In the genomic region with DNA sequence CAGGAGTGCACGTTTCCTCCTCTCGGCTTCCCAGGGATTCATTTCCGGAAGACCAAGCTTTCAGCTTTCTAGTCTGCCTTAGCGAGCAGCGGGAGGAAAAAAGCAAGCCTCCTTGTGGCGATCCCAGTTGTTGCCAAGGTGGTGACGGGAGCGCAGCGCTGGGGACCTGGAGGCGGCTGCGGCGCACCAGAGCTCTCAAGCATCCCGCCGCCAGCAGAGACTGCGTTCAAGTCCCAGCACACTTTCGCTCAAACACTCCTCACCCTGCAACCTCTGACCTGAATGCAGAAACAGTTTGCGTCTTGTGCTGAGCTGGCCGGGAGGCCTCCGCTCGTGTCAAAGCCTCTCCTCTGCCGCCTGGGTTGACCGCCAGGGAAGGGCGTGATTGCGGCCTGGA, we compare ENCODE assay signal across 10 cellular contexts. TPM values are rescaled to one million over a fixed set of nuclear protein-coding genes. Genes with fewer than 3 reads are reported as not detected.
DNase-seq lines count a peak whose midpoint lies in the region; ATAC-seq, FAIRE-seq and TF ChIP-seq lines count a peak whose summit lies in the region.
"Had no signal": no experiment of that assay in that cellular context is flagged by ENCODE, and none has a peak within 500 bp of the region (broad histone marks: within the 10 kb centered on the region; RNA-seq: fewer than 3 reads in every experiment).

No MANE protein-coding gene starts in this region.

- H2BK12ac ChIP-seq in H1 (ENCODE audit: low read depth, low read length): no peak overlapping the region

- no peak overlapping the region for H3K4ac ChIP-seq in H1 (replicated peaks; ENCODE audit: insufficient read length, low read depth, low read length)

- H3K27me3 Mint-ChIP-seq in nephron (ENCODE audit: low read depth): peaks cover 100% of the 10 kb centered on the region

- ATAC-seq in HG03175 (IDR thresholded peaks at IDR 0.05; ENCODE audit: unreplicated experiment) (no peak), HG03280 (IDR thresholded peaks at IDR 0.05; ENCODE audit: unreplicated experiment) (no peak)

- H2BK120ac ChIP-seq in H1 (replicated peaks; ENCODE audit: low read depth, low read length): no peak overlapping the region

- H3K4me3 Mint-ChIP-seq in nephron: peak overlapping the region; percentile 47 to 74 (median 61)

- H4K91ac ChIP-seq in H1 (replicated peaks; ENCODE audit: insufficient read length, low read length): no peak overlapping the region

- no peak overlapping the region; the same call in 1 of the 2 replicates for H3K18ac ChIP-seq in H1 (ENCODE audit: extremely low read depth, low read length)

- peaks cover 0 to 4% (median 0%) of the 10 kb centered on the region in 4 experiments; a peak in 1 of 8 replicates for H3K36me3 ChIP-seq in H1 (ENCODE audit: control insufficient read depth in 2 of 4, insufficient read depth in 4 of 4, low read length in 3 of 4)

- 0 out of 3 replicates have a peak, but pooled peaks of 1 of the 2 experiments have one; percentile 12 for TF ChIP-seq EP300 in H1 (IDR thresholded peaks at IDR 0.05; ENCODE audit: borderline replicate concordance in 1 of 2, low read depth in 2 of 2, low read length in 2 of 2)

- H3K4me1 ChIP-seq in H1 (replicated peaks in 1 of 4; ENCODE audit: control insufficient read depth in 3 of 4, insufficient read depth in 4 of 4, low read length in 3 of 4): peaks cover 8 to 42% (median 29%) of the 10 kb centered on the region in 4 experiments

- peak overlapping the region; percentile 29 to 65 (median 54) for H3K4me3 ChIP-seq in H1 (ENCODE audit: extremely low read depth in 1 of 4, insufficient read depth in 2 of 4, low read depth in 3 of 4, low read length in 4 of 4)

- H3K79me1 ChIP-seq in H1 (ENCODE audit: low read depth, low read length): no peaks in the 10 kb centered on the region

- H3K79me2 ChIP-seq in H1 (ENCODE audit: control insufficient read depth in 1 of 2, insufficient read depth in 2 of 2, low read length in 2 of 2): no peaks in the 10 kb centered on the region

- peak overlapping the region; percentile 61 for H2AFZ ChIP-seq in H1 (ENCODE audit: low read length)

- no peak overlapping the region for H4K8ac ChIP-seq in H1 (ENCODE audit: extremely low read depth, insufficient read depth, low read length)

- H2BK20ac ChIP-seq in H1 (ENCODE audit: low read length): no peak overlapping the region

- no peak overlapping the region for H4K5ac ChIP-seq in H1 (ENCODE audit: insufficient read length, low read depth, low read length)

- H3K23ac ChIP-seq in H1 (ENCODE audit: insufficient read length): no peak overlapping the region

- TF ChIP-seq CTCF in H1 (IDR thresholded peaks at IDR 0.05; ENCODE audit: control extremely low read depth in 1 of 3, insufficient read depth in 1 of 3, low read depth in 1 of 3, low read length in 3 of 3): peak in 2 of 3 experiments; percentile 51 to 54; a peak in 3 of 4 replicates
- TF ChIP-seq CTCF in nephron (IDR thresholded peaks at IDR 0.05; ENCODE audit: unreplicated experiment in 3 of 3): peak; percentile 19 to 48 (median 31)

- no peak for TF ChIP-seq POLR2A in H1 (IDR thresholded peaks at IDR 0.05; ENCODE audit: control extremely low read depth in 1 of 2, low read depth in 2 of 2, low read length in 2 of 2)

- DNase-seq in EH (ENCODE audit: low read depth) (peak; percentile 43), NCI-H1930 (lab: John Stamatoyannopoulos, UW) (peak; percentile 38 to 40), H1 (ENCODE audit: low read depth in 1 of 2, low spot score in 2 of 2) (peak in 1 of 2 experiments; percentile 80)
- no peak for DNase-seq in activated CD8-positive, alpha-beta memory T cell treated with anti-CD3 and anti-CD28 coated beads for 24 hours
- DNase-seq in activated CD4-positive, alpha-beta T cell treated with anti-CD3 and anti-CD28 coated beads for 1 hour: no peak
- DNase-seq: NCI-H2029 had no signal

- H3K27ac Mint-ChIP-seq in nephron: no peak overlapping the region

- H3K4me2 ChIP-seq in H1 (ENCODE audit: insufficient read depth in 1 of 2, low read depth in 2 of 2, low read length in 2 of 2): peak overlapping the region; percentile 77 to 81

- H3K36me3 Mint-ChIP-seq in nephron (ENCODE audit: low read depth): no peaks in the 10 kb centered on the region

- POLR2A ChIA-PET in H1 (lab: Charles Lee; ENCODE audit: partially characterized antibody): interaction anchor here (1.0 to 2.1 kb wide), 2 partner anchors 10 to 172 kb away, joined by 3 to 6 read pairs; a partner anchor contains a TSS

- no peak overlapping the region for H3K27ac ChIP-seq in H1 (ENCODE audit: low read depth, low read length)

- 2% methylated on average over 21 of the region's 24 CpGs; no CpG with 5 or more reads in 1 of the 2 experiments for WGBS in H1 (ENCODE audit: extremely low coverage in 1 of 2, insufficient coverage in 1 of 2, insufficient read length in 1 of 2, insufficient replicate concordance in 2 of 2, low coverage in 1 of 2, low lambda C conversion rate in 2 of 2, missing lambda C conversion rate in 1 of 2), 2 experiments

- H2BK5ac ChIP-seq in H1 (ENCODE audit: low read depth, low read length): no peak overlapping the region

- CTCF ChIA-PET in H1 (lab: Charles Lee; ENCODE audit: partially characterized antibody): interaction anchor here (0.6 to 23.4 kb wide), 19 partner anchors 10 to 424 kb away, joined by 3 to 345 read pairs (median 5); no protein-coding TSS in a partner anchor

- H3K56ac ChIP-seq in H1 (replicated peaks; ENCODE audit: insufficient read length, low read depth, low read length): no peak overlapping the region

- peaks cover 8% of the 10 kb centered on the region; the same call in 1 of the 2 replicates for H3K23me2 ChIP-seq in H1 (ENCODE audit: low read depth, low read length)

- peaks cover 80 to 92% (median 89%) of the 10 kb centered on the region in 4 experiments for H3K27me3 ChIP-seq in H1 (replicated peaks in 1 of 4; ENCODE audit: control insufficient read depth in 3 of 4, extremely low read depth in 1 of 4, insufficient read depth in 3 of 4, low read length in 3 of 4)

- no peaks in the 10 kb centered on the region for H3K9me3 ChIP-seq in H1 (ENCODE audit: insufficient read depth in 2 of 2, low read depth in 1 of 2, low read length in 1 of 2)

- FAIRE-seq in H1 (lab: Jason Lieb, UNC): no peak

- TF ChIP-seq RAD21 in H1 (IDR thresholded peaks at IDR 0.05 in 1 of 2, conservative IDR thresholded peaks at IDR 0.05 in 1 of 2; ENCODE audit: low read depth in 2 of 2, low read length in 2 of 2): peak; percentile 18 to 43; a peak in 2 of 4 replicates

- H3K9ac ChIP-seq in H1 (replicated peaks in 1 of 4; ENCODE audit: extremely low read depth in 1 of 4, low read depth in 3 of 4, low read length in 3 of 4): no peak overlapping the region

- peaks cover 6% of the 10 kb centered on the region for H3K4me1 Mint-ChIP-seq in nephron

- H3K14ac ChIP-seq in H1 (ENCODE audit: insufficient read length): no peak overlapping the region

- no peak overlapping the region for H2AK5ac ChIP-seq in H1 (ENCODE audit: low read depth, low read length)

- H4K20me1 ChIP-seq in H1 (replicated peaks in 1 of 2; ENCODE audit: control insufficient read depth in 1 of 2, insufficient read depth in 2 of 2, low read length in 2 of 2): peaks cover 13 to 39% of the 10 kb centered on the region in 2 experiments

- no peak overlapping the region for H2BK15ac ChIP-seq in H1 (ENCODE audit: low read length)

- H3K9me3 Mint-ChIP-seq in nephron: peaks cover under 1% of the 10 kb centered on the region

TF ChIP-seq in H1, 55 proteins besides CTCF, POLR2A, EP300 and RAD21:
- TF ChIP-seq, protein P1, sequence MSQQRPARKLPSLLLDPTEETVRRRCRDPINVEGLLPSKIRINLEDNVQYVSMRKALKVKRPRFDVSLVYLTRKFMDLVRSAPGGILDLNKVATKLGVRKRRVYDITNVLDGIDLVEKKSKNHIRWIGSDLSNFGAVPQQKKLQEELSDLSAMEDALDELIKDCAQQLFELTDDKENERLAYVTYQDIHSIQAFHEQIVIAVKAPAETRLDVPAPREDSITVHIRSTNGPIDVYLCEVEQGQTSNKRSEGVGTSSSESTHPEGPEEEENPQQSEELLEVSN (IDR thresholded peaks at IDR 0.05): no peak
- no peak for TF ChIP-seq TEAD4 (IDR thresholded peaks at IDR 0.05; ENCODE audit: low read depth, low read length)
- no peak for TF ChIP-seq SIX5 (IDR thresholded peaks at IDR 0.05; ENCODE audit: low read depth, low read length)
- 0 out of 2 replicates have a peak, but pooled peaks have one; percentile 23 for TF ChIP-seq TCF12 (IDR thresholded peaks at IDR 0.05; ENCODE audit: low read depth, low read length)
- TF ChIP-seq, protein P2, sequence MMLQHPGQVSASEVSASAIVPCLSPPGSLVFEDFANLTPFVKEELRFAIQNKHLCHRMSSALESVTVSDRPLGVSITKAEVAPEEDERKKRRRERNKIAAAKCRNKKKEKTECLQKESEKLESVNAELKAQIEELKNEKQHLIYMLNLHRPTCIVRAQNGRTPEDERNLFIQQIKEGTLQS (IDR thresholded peaks at IDR 0.05; ENCODE audit: insufficient read depth, low read depth, low read length): no peak
- TF ChIP-seq CHD2 (IDR thresholded peaks at IDR 0.05; ENCODE audit: low read length): no peak
- 0 out of 2 replicates have a peak, but pooled peaks have one; percentile 44 for TF ChIP-seq SP1 (IDR thresholded peaks at IDR 0.05; ENCODE audit: low read depth, low read length)
- peak; percentile 71 for TF ChIP-seq SUZ12 (IDR thresholded peaks at IDR 0.05; ENCODE audit: low read length)
- TF ChIP-seq SP4 (IDR thresholded peaks at IDR 0.05; ENCODE audit: low read length): no peak
- 0 out of 2 replicates have a peak, but pooled peaks have one; percentile 24 for TF ChIP-seq KDM1A (IDR thresholded peaks at IDR 0.05; ENCODE audit: borderline replicate concordance, low read length)
- no peak for TF ChIP-seq YY1 (IDR thresholded peaks at IDR 0.05; ENCODE audit: low read depth, low read length)
- TF ChIP-seq MAFK (IDR thresholded peaks at IDR 0.05; ENCODE audit: low read depth, low read length): no peak
- TF ChIP-seq GABPA (IDR thresholded peaks at IDR 0.05; ENCODE audit: borderline replicate concordance, insufficient read depth, low read length): peak; percentile 61; the same call in 1 of the 2 replicates
- no peak for TF ChIP-seq JUND (IDR thresholded peaks at IDR 0.05; ENCODE audit: low read length)
- TF ChIP-seq EZH2 (IDR thresholded peaks at IDR 0.05; ENCODE audit: low read depth, low read length, severe bottlenecking): peak; percentile 57
- no peak for TF ChIP-seq CBX8 (IDR thresholded peaks at IDR 0.05; ENCODE audit: borderline replicate concordance, low read depth, low read length)

RNA-seq across cellular contexts. Expression of a gene that starts 4.9 kb away (rescaled TPM):
- total RNA-seq in H1 (2021; fragmentation: NEBNext Ultra II Directional; extraction: Animal tissue kit (Norgen Biotek cat#: 25700)): not detected in 2 replicates
- 0.08 TPM in 1 of 2 replicates, not detected in the other for polyA plus RNA-seq in H1 (2011; rRNA removed)
- polyA plus RNA-seq in H1 (2011; cell fraction: cytosol; rRNA removed): not detected
- polyA plus RNA-seq in H1 (2011; cell fraction: nucleus; rRNA removed): not detected
- not detected in 4 replicates for polyA plus RNA-seq in H1 (2012, experiment 1 of 2)
- polyA plus RNA-seq in H1 (2012, experiment 2 of 2): not detected
- polyA plus RNA-seq in H1 (2013, experiment 1 of 2): not detected
- not detected for polyA plus RNA-seq in H1 (2013, experiment 2 of 2)
- not detected in 2 replicates for polyA minus RNA-seq in H1 (2011; rRNA and poly(A)+ RNA removed)
- polyA minus RNA-seq in H1 (2011; cell fraction: cytosol; rRNA and poly(A)+ RNA removed): not detected
- polyA minus RNA-seq in H1 (2011; cell fraction: nucleus; rRNA and poly(A)+ RNA removed): not detected
- total RNA-seq: omental fat pad had no signal

Comparison
In these comparisons a context has a peak if more than half of its experiments do, and no peak if none do; other contexts are left out.
1. DNase-seq: peak in EH (single experiment) and NCI-H1930 (2 of 2); none in activated CD8-positive, alpha-beta memory T cell treated with anti-CD3 and anti-CD28 coated beads for 24 hours (single experiment) and activated CD4-positive, alpha-beta T cell treated with anti-CD3 and anti-CD28 coated beads for 1 hour (single experiment).